8 cellular contexts compared by ENCODE assay signal in the genomic region with DNA sequence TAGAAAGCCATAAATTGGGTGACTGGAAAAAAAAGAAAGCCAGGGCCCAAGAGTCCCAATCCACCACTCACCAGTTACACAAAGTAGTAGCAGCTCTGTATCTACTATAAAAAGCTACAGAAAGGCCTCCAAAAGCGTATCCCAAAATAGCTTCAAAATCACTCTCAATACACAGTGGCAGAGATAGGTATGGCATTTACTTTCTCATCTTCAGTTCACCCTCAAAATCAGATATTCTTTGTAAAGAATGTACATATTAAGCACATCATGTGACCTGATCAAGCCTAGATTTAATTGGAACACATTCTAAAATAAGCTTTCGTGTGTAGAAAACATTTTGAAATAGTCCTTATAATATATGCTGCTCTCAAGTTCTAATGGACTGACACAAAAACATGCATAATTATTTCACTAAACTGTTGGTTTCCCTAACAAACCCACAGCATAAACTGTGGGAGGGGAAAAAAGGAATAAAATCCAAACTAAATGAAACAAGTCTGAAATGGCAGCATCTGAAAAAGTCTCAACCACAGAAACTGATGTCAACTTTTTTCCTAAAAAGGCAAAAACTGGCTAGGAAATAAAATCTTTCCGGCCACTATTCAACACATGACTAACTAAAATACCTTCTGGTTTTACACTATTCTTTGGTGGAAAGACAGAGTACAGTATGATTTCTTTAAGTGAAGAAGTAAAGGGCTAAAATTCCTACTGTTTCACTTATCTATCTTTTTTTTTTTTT. TPM values are rescaled to one million over a fixed set of nuclear protein-coding genes. Genes with fewer than 3 reads are reported as not detected.
DNase-seq lines count a peak whose midpoint lies in the region; ATAC-seq and TF ChIP-seq lines count a peak whose summit lies in the region.

No MANE protein-coding gene starts in this region.

- H4K8ac ChIP-seq in mesendoderm (ENCODE audit: low read depth, low read length) = no peak overlapping the region

- no peak overlapping the region for H2BK15ac ChIP-seq in mesendoderm (replicated peaks; ENCODE audit: low read depth)

- H3K23ac ChIP-seq in mesendoderm (ENCODE audit: low read length) = no peak overlapping the region

- no peaks in the 10 kb centered on the region for H3K27me3 ChIP-seq in CD4-positive, CD25-positive, alpha-beta regulatory T cell (ENCODE audit: control insufficient read depth, insufficient read depth, low read length)
- H3K27me3 ChIP-seq in mesendoderm (ENCODE audit: insufficient read depth, low read length, poor library complexity) = no peaks in the 10 kb centered on the region

- peaks cover 4% of the 10 kb centered on the region for H3K36me3 ChIP-seq in CD4-positive, CD25-positive, alpha-beta regulatory T cell (ENCODE audit: control insufficient read depth, insufficient read depth, low read length)
- H3K36me3 ChIP-seq in mesendoderm (ENCODE audit: control insufficient read depth, insufficient read depth, low read length) = no peaks in the 10 kb centered on the region

- WGBS in mesendoderm (ENCODE audit: extremely low coverage, insufficient coverage, low lambda C conversion rate) = no CpG with 5 or more reads among the region's 3 CpGs

- H2BK5ac ChIP-seq in mesendoderm (ENCODE audit: low read length) = no peak overlapping the region

- peaks cover 54% of the 10 kb centered on the region for H3K4me1 ChIP-seq in CD4-positive, CD25-positive, alpha-beta regulatory T cell (ENCODE audit: control insufficient read depth, insufficient read depth, low read length, poor library complexity, severe bottlenecking)
- H3K4me1 ChIP-seq in mesendoderm (ENCODE audit: control insufficient read depth, low read depth, low read length) = no peaks in the 10 kb centered on the region

- no peaks in the 10 kb centered on the region for H3K9me3 Mint-ChIP-seq in CD4-positive, CD25-positive, alpha-beta regulatory T cell
- no peaks in the 10 kb centered on the region for H3K9me3 Mint-ChIP-seq in activated naive CD8-positive, alpha-beta T cell (ENCODE audit: low read depth)
- peaks cover 7% of the 10 kb centered on the region for H3K9me3 Mint-ChIP-seq in mesothelial cell of epicardium

- peaks cover 14% of the 10 kb centered on the region for H3K36me3 Mint-ChIP-seq in CD4-positive, CD25-positive, alpha-beta regulatory T cell
- no peaks in the 10 kb centered on the region for H3K36me3 Mint-ChIP-seq in activated naive CD8-positive, alpha-beta T cell
- peaks cover 7% of the 10 kb centered on the region for H3K36me3 Mint-ChIP-seq in mesothelial cell of epicardium

- H3K4me3 Mint-ChIP-seq in CD4-positive, CD25-positive, alpha-beta regulatory T cell = peak overlapping the region; percentile 11 to 58 (median 24)
- H3K4me3 Mint-ChIP-seq in activated naive CD8-positive, alpha-beta T cell = peak overlapping the region; percentile 46
- H3K4me3 Mint-ChIP-seq in mesothelial cell of epicardium = no peak overlapping the region

- no peak overlapping the region for H2AK5ac ChIP-seq in mesendoderm (ENCODE audit: low read length)

- peak overlapping the region; percentile 61 for H3K4me3 ChIP-seq in CD4-positive, CD25-positive, alpha-beta regulatory T cell (ENCODE audit: low read depth, low read length)
- no peak overlapping the region for H3K4me3 ChIP-seq in mesendoderm (ENCODE audit: low read length)

- H3K4ac ChIP-seq in mesendoderm (ENCODE audit: low read depth, low read length) = no peak overlapping the region

- peaks cover 43 to 90% (median 69%) of the 10 kb centered on the region in 4 donors for H3K4me1 Mint-ChIP-seq in CD4-positive, CD25-positive, alpha-beta regulatory T cell
- peaks cover 86% of the 10 kb centered on the region for H3K4me1 Mint-ChIP-seq in activated naive CD8-positive, alpha-beta T cell (ENCODE audit: low read depth)
- H3K4me1 Mint-ChIP-seq in mesothelial cell of epicardium = peaks cover 34% of the 10 kb centered on the region

- H2BK120ac ChIP-seq in mesendoderm (ENCODE audit: low read depth, low read length) = no peak overlapping the region

- H3K56ac ChIP-seq in mesendoderm (ENCODE audit: low read length) = no peak overlapping the region

- peak overlapping the region; percentile 39 to 85 (median 59) for H3K27ac Mint-ChIP-seq in CD4-positive, CD25-positive, alpha-beta regulatory T cell
- peak overlapping the region; percentile 88 for H3K27ac Mint-ChIP-seq in activated naive CD8-positive, alpha-beta T cell
- H3K27ac Mint-ChIP-seq in mesothelial cell of epicardium = peak overlapping the region; percentile 52

- DNase-seq in CD4-positive, CD25-positive, alpha-beta regulatory T cell = no peak
- DNase-seq in HCEC 1CT (peak; percentile 59), mesothelial cell of epicardium (ENCODE audit: low spot score in 2 of 2, unreplicated experiment in 2 of 2) (no peak), NCI-H69 (lab: John Stamatoyannopoulos, UW) (no peak), NCI-H2029 (lab: John Stamatoyannopoulos, UW) (no peak), mesendoderm (no peak)
- DNase-seq in effector CD8-positive, alpha-beta T cell (lab: John Stamatoyannopoulos, UW) = no peak

- peaks cover 74% of the 10 kb centered on the region for H3K79me2 ChIP-seq in mesendoderm (ENCODE audit: control insufficient read depth, insufficient read depth, low read length)

- H4K5ac ChIP-seq in mesendoderm (ENCODE audit: low read length) = no peak overlapping the region

- TF ChIP-seq CTCF in mesothelial cell of epicardium (IDR thresholded peaks at IDR 0.05; ENCODE audit: unreplicated experiment) = no peak

- H3K18ac ChIP-seq in mesendoderm (ENCODE audit: low read length) = no peak overlapping the region

- H3K4me2 ChIP-seq in mesendoderm (ENCODE audit: low read length) = no peak overlapping the region

- H3K9me3 ChIP-seq in CD4-positive, CD25-positive, alpha-beta regulatory T cell (ENCODE audit: control insufficient read depth in 2 of 2, low read length in 2 of 2) = no peaks in the 10 kb centered on the region

- no peak for ATAC-seq in CD4-positive, CD25-positive, alpha-beta regulatory T cell (ENCODE audit: low read depth in 2 of 2)

- no peak overlapping the region for H3K9ac ChIP-seq in mesendoderm (ENCODE audit: low read length)

- H3K27me3 Mint-ChIP-seq in CD4-positive, CD25-positive, alpha-beta regulatory T cell = no peaks in the 10 kb centered on the region
- no peaks in the 10 kb centered on the region for H3K27me3 Mint-ChIP-seq in activated naive CD8-positive, alpha-beta T cell
- H3K27me3 Mint-ChIP-seq in mesothelial cell of epicardium (ENCODE audit: low read depth) = no peaks in the 10 kb centered on the region

- peaks cover 4% of the 10 kb centered on the region for H3K79me1 ChIP-seq in mesendoderm (ENCODE audit: low read length)

- no peak overlapping the region for H3K27ac ChIP-seq in CD4-positive, CD25-positive, alpha-beta regulatory T cell (ENCODE audit: insufficient read depth, low read length, poor library complexity, severe bottlenecking)
- no peak overlapping the region for H3K27ac ChIP-seq in mesendoderm (ENCODE audit: low read depth, low read length)

RNA-seq across cellular contexts. Expression of a gene that starts 25.9 kb away (rescaled TPM):
- total RNA-seq in CD4-positive, CD25-positive, alpha-beta regulatory T cell = 116 TPM
- polyA plus RNA-seq in CD4-positive, CD25-positive, alpha-beta regulatory T cell = 100 to 1,000 TPM; 195 to 314 (median 239) TPM
- total RNA-seq in mesothelial cell of epicardium = 86.5 to 92.8 TPM (median 90.6 TPM) in 3 replicates
- polyA plus RNA-seq in mesendoderm (2013, experiment 1 of 2) = 254 TPM
- 243 TPM for polyA plus RNA-seq in mesendoderm (2013, experiment 2 of 2)

RNA-seq across cellular contexts. Expression of a gene that starts 38.2 kb away (rescaled TPM):
- 78.2 TPM for total RNA-seq in CD4-positive, CD25-positive, alpha-beta regulatory T cell
- polyA plus RNA-seq in CD4-positive, CD25-positive, alpha-beta regulatory T cell = 10 to 100 TPM; 36.7 to 48.9 (median 42.0) TPM
- 41.0 to 48.0 TPM (median 44.4 TPM) in 3 replicates for total RNA-seq in mesothelial cell of epicardium
- 40.3 TPM for polyA plus RNA-seq in mesendoderm (2013, experiment 1 of 2)
- 39.3 TPM for polyA plus RNA-seq in mesendoderm (2013, experiment 2 of 2)

RNA-seq across cellular contexts. Expression of a gene that starts 51.4 kb away (rescaled TPM):
- total RNA-seq in CD4-positive, CD25-positive, alpha-beta regulatory T cell = 43.2 TPM
- polyA plus RNA-seq in CD4-positive, CD25-positive, alpha-beta regulatory T cell = 100 to 1,000 TPM in 1 of 4 donors, 10 to 100 TPM in 3; 92.0 to 121 (median 98.0) TPM
- total RNA-seq in mesothelial cell of epicardium = 57.6 to 63.0 TPM (median 62.2 TPM) in 3 replicates
- 149 TPM for polyA plus RNA-seq in mesendoderm (2013, experiment 1 of 2)
- 153 TPM for polyA plus RNA-seq in mesendoderm (2013, experiment 2 of 2)
